In genomic region chr13:99313941-99314340, GRCh38 we compare ENCODE assay signal across 17 cellular contexts. TPM values are rescaled to one million over a fixed set of nuclear protein-coding genes. Genes with fewer than 3 reads are reported as not detected.
DNase-seq lines count a peak whose midpoint lies in the region; ATAC-seq and TF ChIP-seq lines count a peak whose summit lies in the region.
"Had no signal": no experiment of that assay in that cellular context is flagged by ENCODE, and none has a peak within 500 bp of the region (broad histone marks: within the 10 kb centered on the region; RNA-seq: fewer than 3 reads in every experiment).

No MANE protein-coding gene starts in this region.

- intact Hi-C loops in activated CD8-positive, alpha-beta T cell treated with anti-CD3 and anti-CD28 coated beads for 36 hours (cut with micrococcal nuclease) = loop anchor here (5.0 kb wide), 2 partner anchors 37 to 38 kb away; no protein-coding TSS in a partner anchor
- intact Hi-C loops in esophagus squamous epithelium (cut with DNase I) = no loop called here
- intact Hi-C loops in testis (cut with DNase I; ENCODE audit: low total_unique reads) = no loop called here

- H3K4me3 ChIP-seq in esophagus squamous epithelium = no peak overlapping the region
- no peak overlapping the region for H3K4me3 ChIP-seq in testis
- H3K4me3 ChIP-seq: gastroesophageal sphincter, ovary had no signal

- POLR2A ChIA-PET in activated CD8-positive, alpha-beta T cell treated with anti-CD3 and anti-CD28 coated beads for 36 hours (lab: Charles Lee) = interaction anchor here (1.1 to 2.0 kb wide), 6 partner anchors 9 to 120 kb away, joined by 3 to 5 read pairs (median 4); no protein-coding TSS in a partner anchor

- ATAC-seq in activated CD8-positive, alpha-beta T cell treated with anti-CD3 and anti-CD28 coated beads for 36 hours = no peak
- no peak for ATAC-seq in stimulated activated memory B cell treated with anti-CD40 and anti-IgM and Interleukin-4, amounts not matched to agents 10 μg/mL and 1 μg/mL and 100 μg/mL, for 72 hours
- no peak for ATAC-seq in HG03196 (IDR thresholded peaks at IDR 0.05; ENCODE audit: unreplicated experiment)
- ATAC-seq: gastroesophageal sphincter, Panc1 had no signal

- TF ChIP-seq CTCF in activated CD8-positive, alpha-beta T cell treated with anti-CD3 and anti-CD28 coated beads for 36 hours (IDR thresholded peaks at IDR 0.05) = no peak
- TF ChIP-seq CTCF in esophagus squamous epithelium (IDR thresholded peaks at IDR 0.05) (no peak), testis (IDR thresholded peaks at IDR 0.05) (no peak)

- H3K27me3 ChIP-seq in esophagus squamous epithelium (no peaks in the 10 kb centered on the region), testis (no peaks in the 10 kb centered on the region)
- H3K27me3 ChIP-seq: gastroesophageal sphincter, ovary had no signal

- WGBS in esophagus squamous epithelium, 2 donors = 70 to 88% methylated on average over 1 of the region's 1 CpG
- WGBS in testis, 2 donors = 93 to 97% methylated on average over 1 of the region's 1 CpG

- no peaks in the 10 kb centered on the region for H3K27me3 Mint-ChIP-seq in activated naive CD4-positive, alpha-beta T cell treated with anti-CD3 and anti-CD28 coated beads, Interleukin-2, amount 10 ng/mL, durations not matched to agents 7 days and 5 days
- no peaks in the 10 kb centered on the region for H3K27me3 Mint-ChIP-seq in activated CD8-positive, alpha-beta T cell treated with anti-CD3 and anti-CD28 coated beads for 36 hours
- H3K27me3 Mint-ChIP-seq in stimulated activated memory B cell treated with anti-CD40 and anti-IgM and Interleukin-4, amounts not matched to agents 10 μg/mL and 1 μg/mL and 100 μg/mL, for 72 hours = no peaks in the 10 kb centered on the region

- no peak for DNase-seq in activated naive CD4-positive, alpha-beta T cell treated with anti-CD3 and anti-CD28 coated beads, Interleukin-2, amount 10 ng/mL, durations not matched to agents 7 days and 5 days
- DNase-seq in activated naive CD4-positive, alpha-beta T cell treated with Interleukin-2 at 50 U/mL for 16 hours = no peak
- DNase-seq in activated CD8-positive, alpha-beta T cell treated with anti-CD3 and anti-CD28 coated beads for 36 hours = no peak
- DNase-seq in esophagus squamous epithelium (lab: John Stamatoyannopoulos, UW) = no peak
- DNase-seq in testis = no peak
- DNase-seq in NCI-H446 treated with DMSO at 0.1 percent for 48 hours (lab: John Stamatoyannopoulos, UW) = no peak
- DNase-seq: AML-193, KG1, NCI-H1694, ovary had no signal

- TF ChIP-seq POLR2A in esophagus squamous epithelium (IDR thresholded peaks at IDR 0.05) (no peak), testis (IDR thresholded peaks at IDR 0.05) (no peak)

- peaks cover 51% of the 10 kb centered on the region for H3K36me3 Mint-ChIP-seq in activated naive CD4-positive, alpha-beta T cell treated with anti-CD3 and anti-CD28 coated beads, Interleukin-2, amount 10 ng/mL, durations not matched to agents 7 days and 5 days
- peaks cover 59% of the 10 kb centered on the region for H3K36me3 Mint-ChIP-seq in activated CD8-positive, alpha-beta T cell treated with anti-CD3 and anti-CD28 coated beads for 36 hours (ENCODE audit: low read depth)
- peaks cover 52% of the 10 kb centered on the region for H3K36me3 Mint-ChIP-seq in stimulated activated memory B cell treated with anti-CD40 and anti-IgM and Interleukin-4, amounts not matched to agents 10 μg/mL and 1 μg/mL and 100 μg/mL, for 72 hours

- H3K36me3 ChIP-seq in esophagus squamous epithelium = peaks cover 0 to 51% (median 0%) of the 10 kb centered on the region in 3 donors
- no peaks in the 10 kb centered on the region for H3K36me3 ChIP-seq in testis (ENCODE audit: low read depth, missing control alignments)
- H3K36me3 ChIP-seq: ovary had no signal

- H3K27ac Mint-ChIP-seq in activated naive CD4-positive, alpha-beta T cell treated with anti-CD3 and anti-CD28 coated beads, Interleukin-2, amount 10 ng/mL, durations not matched to agents 7 days and 5 days = peak overlapping the region; percentile 94
- H3K27ac Mint-ChIP-seq in activated CD8-positive, alpha-beta T cell treated with anti-CD3 and anti-CD28 coated beads for 36 hours = peak overlapping the region; percentile 98
- peak overlapping the region; percentile 77 for H3K27ac Mint-ChIP-seq in stimulated activated memory B cell treated with anti-CD40 and anti-IgM and Interleukin-4, amounts not matched to agents 10 μg/mL and 1 μg/mL and 100 μg/mL, for 72 hours

- peak overlapping the region; percentile 59 for H3K4me3 Mint-ChIP-seq in activated naive CD4-positive, alpha-beta T cell treated with anti-CD3 and anti-CD28 coated beads, Interleukin-2, amount 10 ng/mL, durations not matched to agents 7 days and 5 days
- H3K4me3 Mint-ChIP-seq in activated CD8-positive, alpha-beta T cell treated with anti-CD3 and anti-CD28 coated beads for 36 hours = peak overlapping the region; percentile 66
- no peak overlapping the region for H3K4me3 Mint-ChIP-seq in stimulated activated memory B cell treated with anti-CD40 and anti-IgM and Interleukin-4, amounts not matched to agents 10 μg/mL and 1 μg/mL and 100 μg/mL, for 72 hours

- H3K4me1 ChIP-seq in esophagus squamous epithelium (peaks cover 7 to 37% (median 10%) of the 10 kb centered on the region in 3 donors), testis (no peaks in the 10 kb centered on the region)

- H3K9me3 Mint-ChIP-seq in activated naive CD4-positive, alpha-beta T cell treated with anti-CD3 and anti-CD28 coated beads, Interleukin-2, amount 10 ng/mL, durations not matched to agents 7 days and 5 days = no peaks in the 10 kb centered on the region
- H3K9me3 Mint-ChIP-seq in activated CD8-positive, alpha-beta T cell treated with anti-CD3 and anti-CD28 coated beads for 36 hours = no peaks in the 10 kb centered on the region
- no peaks in the 10 kb centered on the region for H3K9me3 Mint-ChIP-seq in stimulated activated memory B cell treated with anti-CD40 and anti-IgM and Interleukin-4, amounts not matched to agents 10 μg/mL and 1 μg/mL and 100 μg/mL, for 72 hours

- CTCF ChIA-PET in activated naive CD4-positive, alpha-beta T cell treated with anti-CD3 and anti-CD28 coated beads, Interleukin-2, amount 10 ng/mL, durations not matched to agents 7 days and 5 days (lab: Charles Lee) = interaction anchor here (1.1 to 1.4 kb wide), 3 partner anchors 8 to 73 kb away, joined by 3 to 6 read pairs (median 6); no protein-coding TSS in a partner anchor
- CTCF ChIA-PET in activated CD8-positive, alpha-beta T cell treated with anti-CD3 and anti-CD28 coated beads for 36 hours (lab: Charles Lee) = interaction anchor here (0.7 to 4.2 kb wide), 10 partner anchors 12 to 136 kb away, joined by 3 to 25 read pairs (median 4); no protein-coding TSS in a partner anchor

- H3K9me3 ChIP-seq in esophagus squamous epithelium (no peaks in the 10 kb centered on the region), testis (no peaks in the 10 kb centered on the region)
- H3K9me3 ChIP-seq: gastroesophageal sphincter, ovary had no signal

- H3K4me1 Mint-ChIP-seq in activated naive CD4-positive, alpha-beta T cell treated with anti-CD3 and anti-CD28 coated beads, Interleukin-2, amount 10 ng/mL, durations not matched to agents 7 days and 5 days = peaks cover 77% of the 10 kb centered on the region
- peaks cover 79% of the 10 kb centered on the region for H3K4me1 Mint-ChIP-seq in activated CD8-positive, alpha-beta T cell treated with anti-CD3 and anti-CD28 coated beads for 36 hours (ENCODE audit: low read depth)
- H3K4me1 Mint-ChIP-seq in stimulated activated memory B cell treated with anti-CD40 and anti-IgM and Interleukin-4, amounts not matched to agents 10 μg/mL and 1 μg/mL and 100 μg/mL, for 72 hours = peaks cover 57% of the 10 kb centered on the region

- H3K27ac ChIP-seq in esophagus squamous epithelium (peak overlapping the region; percentile 2 to 84 (median 64)), testis (no peak overlapping the region)

RNA-seq across cellular contexts. Expression of gene GPR183, which starts 6.7 kb away (rescaled TPM):
- 10 to 100 TPM in 1 of 2 experiments, 1 to 10 TPM in 1; 8.6 to 10.0 TPM for total RNA-seq in activated CD8-positive, alpha-beta T cell treated with anti-CD3 and anti-CD28 coated beads for 36 hours
- total RNA-seq in esophagus squamous epithelium = 1 to 10 TPM in 3 of 4 donors, under 1 TPM in 1; 0.53 to 9.5 (median 3.2) TPM
- total RNA-seq in testis = 1 to 10 TPM in 1 of 2 donors, under 1 TPM in 1; 0.39 to 6.9 TPM
- polyA plus RNA-seq in testis (ENCODE audit: insufficient read depth, low read depth, low replicate concordance) = 2.3 TPM

RNA-seq across cellular contexts. Expression of gene GPR18, which starts 55.8 kb away (rescaled TPM):
- 10 to 100 TPM; 11.4 to 11.6 TPM for total RNA-seq in activated CD8-positive, alpha-beta T cell treated with anti-CD3 and anti-CD28 coated beads for 36 hours
- total RNA-seq in esophagus squamous epithelium (under 1 TPM in 1 of 4 donors, not detected in 3; 0.19 TPM), testis (10 to 100 TPM in 1 of 2 donors, 1 to 10 TPM in 1; 8.5 to 16.6 TPM)
- 18.0 TPM for polyA plus RNA-seq in testis (ENCODE audit: insufficient read depth, low read depth, low replicate concordance)
- total RNA-seq: cardiac septum, gastroesophageal sphincter, lung microvascular endothelial cell, NCI-H460 had no signal

Comparison
In these comparisons a context has a peak if more than half of its experiments do, and no peak if none do; other contexts are left out.
1. H3K27ac ChIP-seq: peak in esophagus squamous epithelium (4 of 4); none in testis (0 of 2).
2. RNA of gene GPR18, which starts 55.8 kb away (total RNA-seq): 8.5 to 16.6 TPM in testis and 11.4 to 11.6 TPM in activated CD8-positive, alpha-beta T cell treated with anti-CD3 and anti-CD28 coated beads for 36 hours; 0.19 TPM in esophagus squamous epithelium; every median in the first group is over 4 times any median in the second.
3. Peak in every context shown above with its lines, with median percentiles within 50 percentile points of each other: H3K27ac Mint-ChIP-seq.